In genomic region chr20:50469796-50470195, GRCh38 we compare ENCODE assay signal across 8 cellular contexts.
"Had no signal": no experiment of that assay in that cellular context is flagged by ENCODE, and none has a peak within 500 bp of the region (broad histone marks: within the 10 kb centered on the region; RNA-seq: fewer than 3 reads in every experiment).

No MANE protein-coding gene starts in this region.

- DNase-seq: GOT3, H7, KBM-7 had no signal

- H3K27ac Mint-ChIP-seq: IgD-negative memory B cell had no signal

- H3K4me1 ChIP-seq: HAP-1 had no signal

- H3K9me3 Mint-ChIP-seq: IgD-negative memory B cell had no signal

- ATAC-seq: HCT116 had no signal

- H2AFZ ChIP-seq: GM23248 had no signal

- H3K9ac ChIP-seq: GM23248, KMS-11 had no signal

- H3K4me3 ChIP-seq: GM23248, HAP-1 had no signal

- H3K4me3 Mint-ChIP-seq: IgD-negative memory B cell had no signal

- H3K36me3 ChIP-seq: HAP-1 had no signal

- H3K36me3 Mint-ChIP-seq: IgD-negative memory B cell had no signal

- H3K9me3 ChIP-seq: HAP-1 had no signal

- H3K27ac ChIP-seq: GM23248, KMS-11 had no signal
